Comparison of ENCODE assay signal across 10 cellular contexts in genomic region chr11:69497221-69497787, GRCh38. TPM values are rescaled to one million over a fixed set of nuclear protein-coding genes. Genes with fewer than 3 reads are reported as not detected.
DNase-seq lines count a peak whose midpoint lies in the region; ATAC-seq and TF ChIP-seq lines count a peak whose summit lies in the region.
"Had no signal": no experiment of that assay in that cellular context is flagged by ENCODE, and none has a peak within 500 bp of the region (broad histone marks: within the 10 kb centered on the region; RNA-seq: fewer than 3 reads in every experiment).

No MANE protein-coding gene starts in this region.

- DNase-seq in AG09309 (ENCODE audit: low read depth): peak; percentile 59
- DNase-seq in RWPE1 (ENCODE audit: low spot score): peak; percentile 65
- DNase-seq in fibroblast of the aortic adventitia (ENCODE audit: low read depth): peak; percentile 97
- DNase-seq in neuronal stem cell (ENCODE audit: low spot score): peak; percentile 81
- DNase-seq in DMS153 (lab: John Stamatoyannopoulos, UW): no peak
- DNase-seq in KBM-7: no peak
- DNase-seq in NCI-H1694 (lab: John Stamatoyannopoulos, UW): no peak

- peak overlapping the region; percentile 96 for H2AK5ac ChIP-seq in neuronal stem cell (ENCODE audit: low read depth, low read length)

- H3K79me1 ChIP-seq in neuronal stem cell (ENCODE audit: low read depth, low read length): no peaks in the 10 kb centered on the region

- H4K8ac ChIP-seq in neuronal stem cell (ENCODE audit: low read depth, low read length): peak overlapping the region; percentile 94

- peak overlapping the region; percentile 62 for H2BK5ac ChIP-seq in neuronal stem cell (ENCODE audit: low read length)

- TF ChIP-seq CTCF in AG09309 (IDR thresholded peaks at IDR 0.05; ENCODE audit: control insufficient read depth, insufficient read depth, low read depth, low read length, missing control alignments): no peak
- no peak for TF ChIP-seq CTCF in RWPE1 (conservative IDR thresholded peaks at IDR 0.05; ENCODE audit: low read depth)
- no peak for TF ChIP-seq CTCF in fibroblast of the aortic adventitia (IDR thresholded peaks at IDR 0.05; ENCODE audit: insufficient read depth, low read length)

- no peaks in the 10 kb centered on the region for H3K9me3 ChIP-seq in neuronal stem cell (replicated peaks in 1 of 2; ENCODE audit: control insufficient read depth in 2 of 2, insufficient read depth in 1 of 2, low read depth in 1 of 2, low read length in 2 of 2)

- ATAC-seq in GM19467 (IDR thresholded peaks at IDR 0.05; ENCODE audit: unreplicated experiment): no peak

- POLR2A ChIA-PET in RWPE1 (lab: Yijun Ruan, JAX; ENCODE audit: low non-redundant PET): no interaction called here

- no peak overlapping the region for H3K9ac ChIP-seq in neuronal stem cell (ENCODE audit: low read depth, low read length, poor library complexity)

- peak overlapping the region; percentile 80 for H2BK15ac ChIP-seq in neuronal stem cell (ENCODE audit: low read length)

- no peak overlapping the region for H3K4me2 ChIP-seq in neuronal stem cell (ENCODE audit: insufficient read depth, low read length, poor library complexity, severe bottlenecking)

- no peaks in the 10 kb centered on the region for H3K36me3 ChIP-seq in neuronal stem cell (replicated peaks in 1 of 2; ENCODE audit: control insufficient read depth in 2 of 2, insufficient read depth in 2 of 2, low read length in 2 of 2)

- no peaks in the 10 kb centered on the region for H3K27me3 ChIP-seq in neuronal stem cell (ENCODE audit: control insufficient read depth in 3 of 3, insufficient read depth in 3 of 3, low read depth in 1 of 3, low read length in 3 of 3)

- peak overlapping the region; percentile 57 for H3K14ac ChIP-seq in neuronal stem cell (ENCODE audit: low read length)

- H2AFZ ChIP-seq in neuronal stem cell (ENCODE audit: low read length): peak overlapping the region; percentile 76

- CTCF ChIA-PET in RWPE1 (lab: Yijun Ruan, JAX): no interaction called here

- in situ Hi-C loops in KBM-7 (cut with MboI; ENCODE audit: low pct_unique_long_range_greater_than_20kb, low sequenced_read_pairs): no loop called here

- H3K18ac ChIP-seq in neuronal stem cell (ENCODE audit: low read length): peak overlapping the region; percentile 98

- peak overlapping the region; percentile 44 for H3K23ac ChIP-seq in neuronal stem cell (ENCODE audit: low read depth, low read length, poor library complexity)

- no CpG with 5 or more reads among the region's 19 CpGs for WGBS in neuronal stem cell (ENCODE audit: extremely low coverage in 2 of 2, insufficient read length in 2 of 2, insufficient replicate concordance in 1 of 2), 2 donors

- peaks cover 10 to 28% of the 10 kb centered on the region in 2 donors for H3K4me1 ChIP-seq in neuronal stem cell (ENCODE audit: control insufficient read depth in 2 of 2, insufficient read depth in 1 of 2, low read depth in 1 of 2, low read length in 2 of 2)

- H2BK120ac ChIP-seq in neuronal stem cell (ENCODE audit: low read depth, low read length): peak overlapping the region; percentile 63

- peak overlapping the region; percentile 98 for H4K91ac ChIP-seq in neuronal stem cell (ENCODE audit: low read depth, low read length, poor library complexity)

- peak overlapping the region; percentile 92 for H2BK12ac ChIP-seq in neuronal stem cell (ENCODE audit: low read length)

- H3K27ac ChIP-seq in RWPE1 (peak overlapping the region; percentile 80), neuronal stem cell (replicated peaks; ENCODE audit: low read length) (peak overlapping the region; percentile 82)

- H3K4me3 ChIP-seq in AG09309 (ENCODE audit: control insufficient read depth, low read depth, low read length): no peak overlapping the region
- H3K4me3 ChIP-seq in fibroblast of the aortic adventitia (ENCODE audit: low read depth, low read length): no peak overlapping the region
- H3K4me3 ChIP-seq in neuronal stem cell (ENCODE audit: low read length in 2 of 2): no peak overlapping the region
- H3K4me3 ChIP-seq: skin epidermis had no signal

- peak overlapping the region; percentile 79 for H3K4ac ChIP-seq in neuronal stem cell (ENCODE audit: low read length)

RNA-seq across cellular contexts. Expression of gene LINC01488, which starts 15.8 kb away (rescaled TPM):
- total RNA-seq in fibroblast of the aortic adventitia (ENCODE audit: low replicate concordance): not detected in 2 replicates
- 0.06 TPM for polyA plus RNA-seq in neuronal stem cell (2013, experiment 1 of 2)
- polyA plus RNA-seq in neuronal stem cell (2013, experiment 2 of 2): 0.01 TPM
- total RNA-seq: CD8-positive, alpha-beta memory T cell had no signal
- polyA plus RNA-seq: CD8-positive, alpha-beta memory T cell had no signal

Comparison
In these comparisons a context has a peak if more than half of its experiments do, and no peak if none do; other contexts are left out.
1. DNase-seq: peak in AG09309 (single experiment), RWPE1 (single experiment), fibroblast of the aortic adventitia (single experiment) and neuronal stem cell (single experiment); none in DMS153 (single experiment), KBM-7 (single experiment) and NCI-H1694 (single experiment).